16 cellular contexts compared by ENCODE assay signal in the genomic region with DNA sequence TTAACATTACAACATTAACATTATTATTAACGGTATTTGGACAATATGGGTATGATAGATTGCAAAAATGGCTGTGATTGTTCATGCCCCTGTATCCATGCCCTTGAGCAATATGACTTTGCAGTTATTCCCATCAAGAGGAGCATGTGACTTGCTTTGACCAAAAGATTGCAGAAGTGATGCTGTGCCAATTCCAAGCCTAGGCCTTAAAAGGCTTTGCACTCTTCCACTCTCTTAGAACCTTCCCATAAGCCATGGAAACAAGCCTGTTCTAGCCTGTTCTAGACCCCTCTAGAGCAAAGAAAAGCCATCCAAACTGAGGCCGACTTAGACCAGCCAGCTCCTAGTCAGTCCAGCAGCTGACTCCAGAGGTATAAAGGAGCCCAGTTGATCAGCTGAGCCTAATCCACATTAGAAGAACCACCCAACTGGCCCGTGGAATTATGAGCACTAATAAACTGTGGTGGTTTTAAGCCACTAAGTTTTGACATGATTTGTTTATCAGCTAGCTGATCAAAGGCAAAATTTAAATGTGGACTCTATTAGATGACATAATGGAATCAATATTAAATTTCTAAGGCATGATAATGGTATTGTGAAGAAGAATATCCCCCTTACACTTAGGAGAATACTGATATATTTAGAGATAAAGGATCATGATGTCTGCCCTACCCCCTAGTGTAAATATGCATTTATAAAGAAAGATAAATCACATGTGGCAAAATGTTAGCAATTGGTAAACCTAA.
DNase-seq lines count a peak whose midpoint lies in the region; ATAC-seq lines count a peak whose summit lies in the region.
"Had no signal": no experiment of that assay in that cellular context is flagged by ENCODE, and none has a peak within 500 bp of the region (broad histone marks: within the 10 kb centered on the region; RNA-seq: fewer than 3 reads in every experiment).

No MANE protein-coding gene starts in this region.

- no peak for ATAC-seq in stimulated activated memory B cell treated with anti-CD40 and anti-IgM and Interleukin-4, amounts not matched to agents 10 μg/mL and 1 μg/mL and 100 μg/mL, for 72 hours
- ATAC-seq in HG03378 (IDR thresholded peaks at IDR 0.05; ENCODE audit: unreplicated experiment) (no peak), GM21529 (IDR thresholded peaks at IDR 0.05; ENCODE audit: unreplicated experiment) (no peak), GM18861 (IDR thresholded peaks at IDR 0.05; ENCODE audit: unreplicated experiment) (no peak)
- ATAC-seq: activated T-cell treated with anti-CD3 and anti-CD28 coated beads, Interleukin-2, amount 50 U/mL, for 72 hours; naive thymus-derived CD4-positive, alpha-beta T cell; PC-3; T-helper 17 cell had no signal

- H3K36me3 ChIP-seq in adipocyte (ENCODE audit: control insufficient read depth, insufficient read depth, low read length, severe bottlenecking): no peaks in the 10 kb centered on the region

- no peaks in the 10 kb centered on the region for H3K9me3 ChIP-seq in adipocyte (ENCODE audit: control insufficient read depth, low read length)

- no peak overlapping the region for H3K4me3 ChIP-seq in adipocyte (ENCODE audit: low read length)

- peak overlapping the region; percentile 67 for H3K27ac Mint-ChIP-seq in stimulated activated memory B cell treated with anti-CD40 and anti-IgM and Interleukin-4, amounts not matched to agents 10 μg/mL and 1 μg/mL and 100 μg/mL, for 72 hours
- H3K27ac Mint-ChIP-seq: activated T-cell treated with anti-CD3 and anti-CD28 coated beads, Interleukin-2, amount 50 U/mL, for 72 hours; dendritic cell treated with granulocyte-macrophage colony-stimulating factor and Interleukin-4, amounts not matched to agents 40 ng/mL and 50 ng/mL, for 4 days; immature natural killer cell; naive thymus-derived CD4-positive, alpha-beta T cell; T-helper 17 cell had no signal

- H3K27me3 Mint-ChIP-seq in stimulated activated memory B cell treated with anti-CD40 and anti-IgM and Interleukin-4, amounts not matched to agents 10 μg/mL and 1 μg/mL and 100 μg/mL, for 72 hours: no peaks in the 10 kb centered on the region
- H3K27me3 Mint-ChIP-seq: dendritic cell treated with granulocyte-macrophage colony-stimulating factor and Interleukin-4, amounts not matched to agents 40 ng/mL and 50 ng/mL, for 4 days; naive thymus-derived CD4-positive, alpha-beta T cell; T-helper 17 cell had no signal

- H3K4me3 Mint-ChIP-seq in stimulated activated memory B cell treated with anti-CD40 and anti-IgM and Interleukin-4, amounts not matched to agents 10 μg/mL and 1 μg/mL and 100 μg/mL, for 72 hours: no peak overlapping the region
- H3K4me3 Mint-ChIP-seq: activated T-cell treated with anti-CD3 and anti-CD28 coated beads, Interleukin-2, amount 50 U/mL, for 72 hours; dendritic cell treated with granulocyte-macrophage colony-stimulating factor and Interleukin-4, amounts not matched to agents 40 ng/mL and 50 ng/mL, for 4 days; immature natural killer cell; naive thymus-derived CD4-positive, alpha-beta T cell; T-helper 17 cell had no signal

- peaks cover 74% of the 10 kb centered on the region for H3K4me1 Mint-ChIP-seq in stimulated activated memory B cell treated with anti-CD40 and anti-IgM and Interleukin-4, amounts not matched to agents 10 μg/mL and 1 μg/mL and 100 μg/mL, for 72 hours
- H3K4me1 Mint-ChIP-seq: immature natural killer cell had no signal

- peaks cover 4% of the 10 kb centered on the region for H3K9me3 Mint-ChIP-seq in stimulated activated memory B cell treated with anti-CD40 and anti-IgM and Interleukin-4, amounts not matched to agents 10 μg/mL and 1 μg/mL and 100 μg/mL, for 72 hours
- H3K9me3 Mint-ChIP-seq: immature natural killer cell had no signal

- H3K27me3 ChIP-seq in adipocyte (replicated peaks; ENCODE audit: control insufficient read depth, insufficient read depth, low read length): no peaks in the 10 kb centered on the region

- no peak overlapping the region for H3K9ac ChIP-seq in adipocyte (ENCODE audit: low read length)

- DNase-seq in MV-4-11 (lab: John Stamatoyannopoulos, UW) (peak; percentile 8), adipocyte (ENCODE audit: low read depth) (peak; percentile 49), foreskin melanocyte (peak; percentile 92)
- DNase-seq: activated T-cell treated with anti-CD3 and anti-CD28 coated beads, Interleukin-2, amount 50 U/mL, for 72 hours; immature natural killer cell; naive thymus-derived CD4-positive, alpha-beta T cell; NCI-H1105 treated with DMSO at 0.1 percent for 48 hours; NCI-H446 treated with DMSO at 0.1 percent for 48 hours; PC-3; stimulated activated CD4-positive, alpha-beta T cell treated with anti-CD3 and anti-CD28 coated beads, Interleukin-4, amount 100 ng/mL, for 1 hour; T-helper 17 cell had no signal

- H3K4me1 ChIP-seq in adipocyte (ENCODE audit: control insufficient read depth, insufficient read depth, low read length): peaks cover 33% of the 10 kb centered on the region

- H3K36me3 Mint-ChIP-seq in stimulated activated memory B cell treated with anti-CD40 and anti-IgM and Interleukin-4, amounts not matched to agents 10 μg/mL and 1 μg/mL and 100 μg/mL, for 72 hours: peaks cover 17% of the 10 kb centered on the region
- H3K36me3 Mint-ChIP-seq: immature natural killer cell had no signal

Comparison
In these comparisons a context has a peak if more than half of its experiments do, and no peak if none do; other contexts are left out.
1. DNase-seq: peak in every context shown above with its lines; median percentile 92 in foreskin melanocyte; 49 in adipocyte; 8 in MV-4-11.